ENCODE assay signal across 19 cellular contexts in the genomic region with DNA sequence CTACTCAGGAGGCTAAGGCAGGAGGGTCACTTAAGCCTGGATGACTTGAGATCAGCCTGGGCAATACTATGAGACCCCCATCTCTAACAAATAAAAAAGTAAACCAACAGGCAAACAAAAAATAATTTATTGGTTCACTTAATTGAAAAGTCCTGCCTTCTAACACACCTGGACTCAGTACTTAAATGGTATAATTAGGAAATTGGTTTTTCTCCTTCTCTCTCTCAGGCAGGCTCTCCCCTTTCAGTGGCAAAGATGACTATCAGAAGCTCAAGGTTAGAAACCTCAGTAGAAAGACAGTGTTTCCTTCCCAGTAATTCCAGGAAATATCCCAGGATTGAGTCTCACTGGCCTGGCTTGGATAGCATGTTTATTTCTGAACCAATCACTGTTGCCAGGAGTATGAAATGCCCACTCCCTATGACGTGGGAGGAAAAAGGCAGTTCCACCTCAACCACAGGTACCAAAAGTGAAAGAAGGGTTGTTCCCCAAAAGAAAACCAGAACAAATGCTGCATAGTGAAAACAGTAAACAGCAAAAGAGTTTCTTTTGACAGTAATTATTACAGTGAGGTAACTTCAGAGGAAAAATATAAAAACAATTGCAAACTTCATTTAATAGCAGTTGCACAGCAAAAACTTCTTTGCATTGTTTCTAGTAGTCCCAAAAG. TPM values are rescaled to one million over a fixed set of nuclear protein-coding genes. Genes with fewer than 3 reads are reported as not detected.
A peak's percentile ranks its signal among the peaks of the same experiment; 100 is the strongest.
DNase-seq lines count a peak whose midpoint lies in the region; ATAC-seq, FAIRE-seq and TF ChIP-seq lines count a peak whose summit lies in the region.
"Had no signal": no experiment of that assay in that cellular context is flagged by ENCODE, and none has a peak within 500 bp of the region (broad histone marks: within the 10 kb centered on the region; RNA-seq: fewer than 3 reads in every experiment).

No MANE protein-coding gene starts in this region.

- no peaks in the 10 kb centered on the region for H3K36me3 ChIP-seq in pancreas
- H3K36me3 ChIP-seq: ovary, transverse colon had no signal

- H3K4me3 ChIP-seq in pancreas = no peak overlapping the region
- H3K4me3 ChIP-seq: ovary, smooth muscle cell, transverse colon had no signal

- intact Hi-C loops in pancreas (cut with DNase I) = no loop called here

- no peak overlapping the region for H3K27ac ChIP-seq in pancreas
- H3K27ac ChIP-seq: ovary, transverse colon had no signal

- no peaks in the 10 kb centered on the region for H3K4me1 ChIP-seq in pancreas
- H3K4me1 ChIP-seq: Caco-2, transverse colon had no signal

- WGBS in pancreas, 2 donors = 73 to 75% methylated on average over 1 of the region's 1 CpG

- DNase-seq in pancreas (no peak), dedifferentiated amniotic fluid mesenchymal stem cell (ENCODE audit: extremely low spot score) (no peak), ACHN (no peak)
- DNase-seq: activated CD4-positive, alpha-beta T cell treated with anti-CD3 and anti-CD28 coated beads for 36 hours; activated naive CD4-positive, alpha-beta T cell treated with anti-CD3 and anti-CD28 coated beads, Interleukin-2, amount 50 U/mL, for 16 hours; Caco-2; hypothalamus; left cardiac atrium; ovary; stimulated activated naive B cell treated with anti-CD40 and anti-IgM and Interleukin-4, amounts not matched to agents 10 μg/mL and 1 μg/mL and 100 μg/mL, for 72 hours; transverse colon had no signal

- H3K9me3 ChIP-seq in pancreas = no peaks in the 10 kb centered on the region
- H3K9me3 ChIP-seq: Caco-2, ovary, transverse colon had no signal

- in situ Hi-C loops in ACHN (cut with HindIII; ENCODE audit: low pct_ligation_motif_present, low pct_unique_long_range_greater_than_20kb, low sequenced_read_pairs) = no loop called here

- FAIRE-seq in pancreas (lab: Jason Lieb, UNC) = no peak
- FAIRE-seq: H1 had no signal

- no peak for TF ChIP-seq CTCF in pancreas (IDR thresholded peaks at IDR 0.05)

- H3K27me3 ChIP-seq in pancreas = no peaks in the 10 kb centered on the region
- H3K27me3 ChIP-seq: ovary, transverse colon had no signal

- ATAC-seq in GM18502 (IDR thresholded peaks at IDR 0.05; ENCODE audit: poor library complexity, unreplicated experiment) (peak; percentile 91), GM19438 (IDR thresholded peaks at IDR 0.05; ENCODE audit: low read depth, unreplicated experiment) (peak; percentile 77), HG02678 (IDR thresholded peaks at IDR 0.05; ENCODE audit: unreplicated experiment) (peak; percentile 50), HG03565 (IDR thresholded peaks at IDR 0.05; ENCODE audit: unreplicated experiment) (peak; percentile 90), pancreas (no peak), HG03139 (IDR thresholded peaks at IDR 0.05; ENCODE audit: unreplicated experiment) (no peak)
- ATAC-seq: activated CD4-positive, alpha-beta T cell treated with anti-CD3 and anti-CD28 coated beads for 36 hours; left cardiac atrium; Right ventricle myocardium inferior; stimulated activated naive B cell treated with anti-CD40 and anti-IgM and Interleukin-4, amounts not matched to agents 10 μg/mL and 1 μg/mL and 100 μg/mL, for 72 hours had no signal

RNA-seq across cellular contexts. Expression of a gene that starts 56.3 kb away (rescaled TPM):
- total RNA-seq in pancreas = 10 to 100 TPM; 16.0 to 23.0 (median 19.0) TPM
- polyA plus RNA-seq in pancreas = 1 to 10 TPM; 5.1 to 5.6 TPM
- total RNA-seq: H1 had no signal

Comparison
In these comparisons a context has a peak if more than half of its experiments do, and no peak if none do; other contexts are left out.
1. ATAC-seq: peak in GM18502 (single experiment), GM19438 (single experiment), HG02678 (single experiment) and HG03565 (single experiment); none in pancreas (0 of 4) and HG03139 (single experiment).